11 cellular contexts compared by ENCODE assay signal in the genomic region with DNA sequence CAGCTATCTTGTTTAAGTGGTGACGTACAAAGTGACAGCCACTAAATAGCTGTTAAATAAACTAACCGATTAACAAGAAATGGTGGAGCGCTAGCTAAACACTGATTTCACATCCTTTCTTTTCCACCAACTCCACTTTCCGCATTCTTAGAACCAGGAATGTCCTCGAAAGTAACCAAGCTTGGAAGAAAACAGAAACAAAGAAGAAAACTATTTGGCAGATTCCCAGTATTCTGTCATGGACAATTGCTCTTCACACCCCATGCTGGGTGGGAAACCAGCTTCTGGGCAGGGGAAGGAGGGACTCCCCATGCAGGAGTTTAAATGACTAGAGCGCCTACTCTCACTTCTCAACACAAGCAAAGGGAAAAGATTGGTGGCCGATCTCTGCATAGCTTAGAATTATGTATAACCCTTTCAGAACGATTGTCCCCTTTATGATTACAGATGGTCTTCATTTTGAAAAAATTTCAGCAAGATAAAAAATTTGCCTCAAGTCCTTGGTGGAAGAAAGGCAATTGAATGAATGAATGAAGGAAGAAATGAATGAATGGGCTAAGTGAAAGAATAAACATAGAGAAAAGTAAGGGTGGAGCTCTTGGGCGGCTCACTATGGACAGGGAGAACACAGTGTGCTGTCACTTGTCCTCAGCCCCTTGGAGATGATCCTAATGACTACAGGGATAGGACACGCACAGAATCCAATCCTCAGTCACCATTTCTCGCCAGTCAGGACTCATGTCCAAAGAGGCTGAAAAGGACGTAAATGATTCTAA.
DNase-seq lines count a peak whose midpoint lies in the region; ATAC-seq lines count a peak whose summit lies in the region.
"Had no signal": no experiment of that assay in that cellular context is flagged by ENCODE, and none has a peak within 500 bp of the region (broad histone marks: within the 10 kb centered on the region; RNA-seq: fewer than 3 reads in every experiment).

No MANE protein-coding gene starts in this region.

- no peaks in the 10 kb centered on the region for H3K9me3 ChIP-seq in thymus (ENCODE audit: control insufficient read depth)

- WGBS in thymus, result 91% methylated on average over 12 of the region's 12 CpGs

- H3K27me3 Mint-ChIP-seq in activated T-cell treated with anti-CD3 and anti-CD28 coated beads, Interleukin-2, amount 50 U/mL, for 4 hours (ENCODE audit: low read depth), result no peaks in the 10 kb centered on the region
- H3K27me3 Mint-ChIP-seq in T-cell, result no peaks in the 10 kb centered on the region

- POLR2A ChIA-PET in T-cell (lab: Charles Lee), result interaction anchor here (0.6 to 4.1 kb wide), 14 partner anchors 8 to 159 kb away, joined by 3 to 29 read pairs (median 4); a partner anchor contains a TSS

- no peak for ATAC-seq in activated T-cell treated with anti-CD3 and anti-CD28 coated beads, Interleukin-2, amount 50 U/mL, for 4 hours
- ATAC-seq in T-cell (replicated peaks in 1 of 4) (no peak), left colon (peak; percentile 17), GM18868 (IDR thresholded peaks at IDR 0.05; ENCODE audit: unreplicated experiment) (no peak), GM18519 (IDR thresholded peaks at IDR 0.05; ENCODE audit: low FRiP score, unreplicated experiment) (no peak)

- H3K4me1 ChIP-seq in thymus (ENCODE audit: control insufficient read depth, insufficient read depth, low read length), result peaks cover 9% of the 10 kb centered on the region

- peaks cover 3% of the 10 kb centered on the region for H3K9me3 Mint-ChIP-seq in activated T-cell treated with anti-CD3 and anti-CD28 coated beads, Interleukin-2, amount 50 U/mL, for 4 hours
- H3K9me3 Mint-ChIP-seq in T-cell, result no peaks in the 10 kb centered on the region

- peak overlapping the region; percentile 98 for H3K27ac ChIP-seq in thymus (ENCODE audit: low read depth)
- H3K27ac ChIP-seq: epithelial cell of prostate had no signal

- H3K4me1 Mint-ChIP-seq in activated T-cell treated with anti-CD3 and anti-CD28 coated beads, Interleukin-2, amount 50 U/mL, for 4 hours (ENCODE audit: low read depth), result peaks cover 62% of the 10 kb centered on the region
- peaks cover 61 to 79% (median 61%) of the 10 kb centered on the region in 3 donors for H3K4me1 Mint-ChIP-seq in T-cell

- DNase-seq in activated T-cell treated with anti-CD3 and anti-CD28 coated beads, Interleukin-2, amount 50 U/mL, for 4 hours, result no peak
- no peak for DNase-seq in activated T-cell treated with anti-CD3 and anti-CD28 coated beads, Interleukin-2, amount 50 U/mL, for 48 hours
- DNase-seq in T-cell, result no peak
- DNase-seq in left colon, result no peak
- DNase-seq in NCI-H2227 treated with DMSO at 0.1 percent for 48 hours (lab: John Stamatoyannopoulos, UW), result no peak
- DNase-seq: NCI-H1105 treated with DMSO at 0.1 percent for 48 hours; NK-92 treated with Interleukin-12 subunit alpha and Interleukin-12 subunit beta, amount 100 ng/mL, for 24 hours had no signal

- H3K4me3 Mint-ChIP-seq in activated T-cell treated with anti-CD3 and anti-CD28 coated beads, Interleukin-2, amount 50 U/mL, for 4 hours, result peak overlapping the region; percentile 88
- H3K4me3 Mint-ChIP-seq in T-cell, result peak overlapping the region; percentile 89 to 94 (median 90)

- peaks cover 22% of the 10 kb centered on the region for H3K36me3 Mint-ChIP-seq in activated T-cell treated with anti-CD3 and anti-CD28 coated beads, Interleukin-2, amount 50 U/mL, for 4 hours (ENCODE audit: insufficient read depth)
- peaks cover 22% of the 10 kb centered on the region for H3K36me3 Mint-ChIP-seq in T-cell

- peak overlapping the region; percentile 57 for H3K4me3 ChIP-seq in thymus (ENCODE audit: low read length)

- peaks cover 9% of the 10 kb centered on the region for H3K36me3 ChIP-seq in thymus (ENCODE audit: control insufficient read depth, insufficient read depth)

- CTCF ChIA-PET in T-cell (lab: Charles Lee), result interaction anchor here (0.6 to 1.8 kb wide), 10 partner anchors 14 to 179 kb away, joined by 3 to 9 read pairs (median 4); a partner anchor contains a TSS

- peak overlapping the region; percentile 92 to 93 for H3K27ac Mint-ChIP-seq in T-cell

- no peaks in the 10 kb centered on the region for H3K27me3 ChIP-seq in thymus (ENCODE audit: control insufficient read depth, insufficient read depth)

- intact Hi-C loops in left colon (cut with DNase I, micrococcal nuclease), result no loop called here
